21 cellular contexts compared by ENCODE assay signal in genomic region chr15:72315706-72316370, GRCh38. TPM values are rescaled to one million over a fixed set of nuclear protein-coding genes. Genes with fewer than 3 reads are reported as not detected.
DNase-seq lines count a peak whose midpoint lies in the region; ATAC-seq and TF ChIP-seq lines count a peak whose summit lies in the region.
"Had no signal": no experiment of that assay in that cellular context is flagged by ENCODE, and none has a peak within 500 bp of the region (broad histone marks: within the 10 kb centered on the region; RNA-seq: fewer than 3 reads in every experiment).

No MANE protein-coding gene starts in this region.

- ATAC-seq in naive thymus-derived CD8-positive, alpha-beta T cell: no peak
- ATAC-seq: natural killer cell treated with Interleukin-12 subunit alpha and Interleukin-12 subunit beta and Interleukin-15 and Interleukin-18, amount 100 ng/mL, for 72 hours had no signal

- peak; percentile 80 for DNase-seq in DMS 273 (lab: John Stamatoyannopoulos, UW; ENCODE audit: unreplicated experiment)
- no peak for DNase-seq in DMS 273 treated with DMSO at 0.1 percent for 48 hours (lab: John Stamatoyannopoulos, UW)
- DNase-seq in NCI-H1105 treated with DMSO at 0.1 percent for 48 hours (lab: John Stamatoyannopoulos, UW): peak; percentile 70
- DNase-seq in NCI-H82 (lab: John Stamatoyannopoulos, UW): peak; percentile 99
- peak; percentile 15 for DNase-seq in fibroblast of the aortic adventitia (ENCODE audit: low read depth)
- no peak for DNase-seq in sigmoid colon
- DNase-seq in mucosa of gallbladder (ENCODE audit: low spot score): no peak
- DNase-seq in naive thymus-derived CD8-positive, alpha-beta T cell: no peak
- DNase-seq: activated CD4-positive, alpha-beta T cell treated with anti-CD3 and anti-CD28 coated beads for 48 hours; activated T-cell treated with anti-CD3 and anti-CD28 coated beads for 4 hours; effector CD4-positive, alpha-beta T cell; GDM1 had no signal

- no peaks in the 10 kb centered on the region for H3K36me3 ChIP-seq in sigmoid colon
- H3K36me3 ChIP-seq: cardiac muscle cell, suprapubic skin had no signal

- peaks cover 0 to 15% (median 12%) of the 10 kb centered on the region in 4 donors for H3K4me1 ChIP-seq in sigmoid colon

- H3K27me3 ChIP-seq in sigmoid colon: no peaks in the 10 kb centered on the region
- H3K27me3 ChIP-seq: suprapubic skin had no signal

- H3K4me3 Mint-ChIP-seq in naive thymus-derived CD8-positive, alpha-beta T cell: no peak overlapping the region
- H3K4me3 Mint-ChIP-seq: CD14-positive monocyte; natural killer cell treated with Interleukin-12 subunit alpha and Interleukin-12 subunit beta and Interleukin-15 and Interleukin-18, amount 100 ng/mL, for 72 hours had no signal

- intact Hi-C loops in sigmoid colon (cut with DNase I): no loop called here

- peak overlapping the region in 2 of 10 donors; percentile 1 to 32 for H3K27ac Mint-ChIP-seq in naive thymus-derived CD8-positive, alpha-beta T cell
- H3K27ac Mint-ChIP-seq: CD14-positive monocyte; natural killer cell treated with Interleukin-12 subunit alpha and Interleukin-12 subunit beta and Interleukin-15 and Interleukin-18, amount 100 ng/mL, for 72 hours had no signal

- H3K4me1 Mint-ChIP-seq in naive thymus-derived CD8-positive, alpha-beta T cell: peaks cover 15 to 19% (median 17%) of the 10 kb centered on the region in 4 donors

- H3K27ac ChIP-seq in sigmoid colon: no peak overlapping the region
- H3K27ac ChIP-seq: 22Rv1, cardiac muscle cell, RWPE1, suprapubic skin had no signal

- H3K4me3 ChIP-seq in fibroblast of the aortic adventitia (ENCODE audit: low read depth, low read length) (no peak overlapping the region), sigmoid colon (no peak overlapping the region)
- H3K4me3 ChIP-seq: cardiac muscle cell, lung, suprapubic skin had no signal

- TF ChIP-seq EP300 in sigmoid colon (IDR thresholded peaks at IDR 0.05): no peak

- no peak for TF ChIP-seq POLR2A in sigmoid colon (IDR thresholded peaks at IDR 0.05)

- POLR2A ChIA-PET in naive thymus-derived CD8-positive, alpha-beta T cell (lab: Charles Lee): no interaction called here

- WGBS in sigmoid colon, 2 donors: 71 to 72% methylated on average over 6 of the region's 6 CpGs

- H3K36me3 Mint-ChIP-seq in naive thymus-derived CD8-positive, alpha-beta T cell: no peaks in the 10 kb centered on the region
- H3K36me3 Mint-ChIP-seq: natural killer cell treated with Interleukin-12 subunit alpha and Interleukin-12 subunit beta and Interleukin-15 and Interleukin-18, amount 100 ng/mL, for 72 hours had no signal

- TF ChIP-seq CTCF in fibroblast of the aortic adventitia (IDR thresholded peaks at IDR 0.05; ENCODE audit: insufficient read depth, low read length): no peak
- no peak for TF ChIP-seq CTCF in sigmoid colon (IDR thresholded peaks at IDR 0.05)

- H3K27me3 Mint-ChIP-seq in naive thymus-derived CD8-positive, alpha-beta T cell: peaks cover 0 to 2% (median 0%) of the 10 kb centered on the region in 5 donors
- H3K27me3 Mint-ChIP-seq: natural killer cell treated with Interleukin-12 subunit alpha and Interleukin-12 subunit beta and Interleukin-15 and Interleukin-18, amount 100 ng/mL, for 72 hours had no signal

- H3K9me3 ChIP-seq in sigmoid colon: no peaks in the 10 kb centered on the region
- H3K9me3 ChIP-seq: suprapubic skin had no signal

- peaks cover 0 to 4% (median 0%) of the 10 kb centered on the region in 9 donors for H3K9me3 Mint-ChIP-seq in naive thymus-derived CD8-positive, alpha-beta T cell
- H3K9me3 Mint-ChIP-seq: natural killer cell treated with Interleukin-12 subunit alpha and Interleukin-12 subunit beta and Interleukin-15 and Interleukin-18, amount 100 ng/mL, for 72 hours had no signal

RNA-seq across cellular contexts. Expression of gene CELF6, which starts 4.1 kb away (rescaled TPM):
- total RNA-seq in fibroblast of the aortic adventitia (ENCODE audit: low replicate concordance) (0.18 and 1.6 TPM in 2 replicates), sigmoid colon (1 to 10 TPM; 2.1 to 5.8 (median 2.8) TPM), mucosa of gallbladder (2.1 TPM)
- 1 to 10 TPM in 1 of 3 donors, not detected in 2; 4.2 TPM for polyA plus RNA-seq in sigmoid colon
- total RNA-seq in naive thymus-derived CD8-positive, alpha-beta T cell: 1 to 10 TPM; 4.7 to 5.9 TPM
- under 1 TPM in 1 of 3 donors, not detected in 2; 0.18 TPM for polyA plus RNA-seq in naive thymus-derived CD8-positive, alpha-beta T cell
- total RNA-seq: M059J, pulmonary artery endothelial cell had no signal
- polyA plus RNA-seq: CD14-positive monocyte had no signal

RNA-seq across cellular contexts. Expression of gene PARP6, which starts 43.5 kb away (rescaled TPM):
- total RNA-seq in fibroblast of the aortic adventitia (ENCODE audit: low replicate concordance): 28.7 and 41.7 TPM in 2 replicates
- total RNA-seq in sigmoid colon: 100 to 1,000 TPM in 1 of 4 donors, 10 to 100 TPM in 3; 41.5 to 103 (median 60.0) TPM
- polyA plus RNA-seq in sigmoid colon: 10 to 100 TPM; 12.5 to 29.4 (median 27.2) TPM
- total RNA-seq in mucosa of gallbladder: 71.3 TPM
- 100 to 1,000 TPM; 122 to 133 TPM for total RNA-seq in naive thymus-derived CD8-positive, alpha-beta T cell
- polyA plus RNA-seq in naive thymus-derived CD8-positive, alpha-beta T cell: 10 to 100 TPM; 13.1 to 38.2 (median 13.9) TPM

RNA-seq across cellular contexts. Expression of gene HEXA, which starts 60.0 kb away (rescaled TPM):
- 89.0 and 210 TPM in 2 replicates for total RNA-seq in fibroblast of the aortic adventitia (ENCODE audit: low replicate concordance)
- total RNA-seq in sigmoid colon: 10 to 100 TPM; 56.0 to 80.0 (median 66.7) TPM
- polyA plus RNA-seq in sigmoid colon: 10 to 100 TPM; 35.4 to 76.5 (median 54.8) TPM
- total RNA-seq in mucosa of gallbladder: 96.1 TPM
- total RNA-seq in naive thymus-derived CD8-positive, alpha-beta T cell: 100 to 1,000 TPM; 102 to 110 TPM
- 100 to 1,000 TPM in 1 of 3 donors, 10 to 100 TPM in 2; 80.0 to 113 (median 94.7) TPM for polyA plus RNA-seq in naive thymus-derived CD8-positive, alpha-beta T cell

Comparison
In these comparisons a context has a peak if more than half of its experiments do, and no peak if none do; other contexts are left out.
1. DNase-seq: peak in DMS 273 (single experiment), NCI-H1105 treated with DMSO at 0.1 percent for 48 hours (single experiment), NCI-H82 (single experiment) and fibroblast of the aortic adventitia (single experiment); none in DMS 273 treated with DMSO at 0.1 percent for 48 hours (single experiment), sigmoid colon (single experiment), mucosa of gallbladder (single experiment) and naive thymus-derived CD8-positive, alpha-beta T cell (0 of 10).